In the genomic region with DNA sequence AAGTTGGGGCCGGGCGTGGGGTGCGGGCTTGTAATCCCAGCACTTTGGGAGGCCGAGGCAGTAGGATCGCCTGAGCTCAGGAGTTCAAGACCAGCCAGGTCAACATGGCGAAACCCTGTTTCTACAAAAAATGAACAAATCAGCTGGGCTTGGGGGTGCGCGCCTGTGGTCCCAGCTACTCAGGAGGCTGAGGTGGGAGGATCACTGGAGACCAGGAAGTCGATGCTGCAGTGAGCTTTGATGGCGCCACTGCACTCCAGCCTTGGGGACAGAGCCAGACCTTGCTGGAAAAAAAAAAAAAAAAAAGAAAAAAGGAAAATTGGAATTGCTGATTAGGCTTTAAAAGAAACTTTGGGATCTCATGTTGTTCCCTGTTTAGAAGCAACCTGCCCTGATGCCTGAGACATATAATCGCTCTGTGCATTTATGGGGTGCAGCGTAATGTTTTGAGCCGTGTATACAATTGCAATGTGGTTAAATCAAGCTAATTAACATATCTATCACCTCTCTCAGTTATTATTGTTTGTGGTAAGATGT, we compare ENCODE assay signal across 9 cellular contexts. TPM values are rescaled to one million over a fixed set of nuclear protein-coding genes. Genes with fewer than 3 reads are reported as not detected.
DNase-seq lines count a peak whose midpoint lies in the region; ATAC-seq and TF ChIP-seq lines count a peak whose summit lies in the region.
"Had no signal": no experiment of that assay in that cellular context is flagged by ENCODE, and none has a peak within 500 bp of the region (broad histone marks: within the 10 kb centered on the region; RNA-seq: fewer than 3 reads in every experiment).

No MANE protein-coding gene starts in this region.

- H3K4me1 ChIP-seq in body of pancreas (peaks cover 8% of the 10 kb centered on the region), lower lobe of right lung (peaks cover 8% of the 10 kb centered on the region), thymus (ENCODE audit: control insufficient read depth, insufficient read depth, low read length) (no peaks in the 10 kb centered on the region)

- 51 to 65% methylated on average over 13 of the region's 13 CpGs for WGBS in body of pancreas, 2 donors
- 67% methylated on average over 13 of the region's 13 CpGs for WGBS in thymus

- peaks cover 2% of the 10 kb centered on the region for H3K36me3 Mint-ChIP-seq in activated T-cell treated with anti-CD3 and anti-CD28 coated beads, Interleukin-2, amount 50 U/mL, for 4 hours (ENCODE audit: insufficient read depth)

- intact Hi-C loops in body of pancreas (cut with DNase I), result no loop called here
- intact Hi-C loops in lower lobe of right lung (cut with DNase I), result no loop called here

- peaks cover 51% of the 10 kb centered on the region for H3K27me3 Mint-ChIP-seq in activated T-cell treated with anti-CD3 and anti-CD28 coated beads, Interleukin-2, amount 50 U/mL, for 4 hours (ENCODE audit: low read depth)

- H3K27me3 ChIP-seq in body of pancreas (no peaks in the 10 kb centered on the region), lower lobe of right lung (ENCODE audit: low read depth) (no peaks in the 10 kb centered on the region), thymus (ENCODE audit: control insufficient read depth, insufficient read depth) (peaks cover 2% of the 10 kb centered on the region)

- no peak for ATAC-seq in activated T-cell treated with anti-CD3 and anti-CD28 coated beads, Interleukin-2, amount 50 U/mL, for 4 hours
- ATAC-seq in body of pancreas, result no peak
- ATAC-seq in lower lobe of right lung, result no peak

- DNase-seq in activated T-cell treated with anti-CD3 and anti-CD28 coated beads, Interleukin-2, amount 50 U/mL, for 4 hours, result no peak
- DNase-seq in activated T-cell treated with anti-CD3 and anti-CD28 coated beads for 4 hours (no peak), body of pancreas (no peak), lower lobe of right lung (no peak), OCI-M1 (lab: John Stamatoyannopoulos, UW) (no peak), CD1c-positive myeloid dendritic cell (ENCODE audit: extremely low spot score) (no peak), DMS79 treated with DMSO at 0.1 percent for 48 hours (lab: John Stamatoyannopoulos, UW) (no peak)
- DNase-seq: DND-41 had no signal

- H3K4me1 Mint-ChIP-seq in activated T-cell treated with anti-CD3 and anti-CD28 coated beads, Interleukin-2, amount 50 U/mL, for 4 hours (ENCODE audit: low read depth), result peaks cover 7% of the 10 kb centered on the region

- H3K36me3 ChIP-seq in body of pancreas (replicated peaks in 1 of 2; ENCODE audit: insufficient read depth in 1 of 2, low read depth in 2 of 2) (no peaks in the 10 kb centered on the region), lower lobe of right lung (peaks cover 5% of the 10 kb centered on the region), thymus (ENCODE audit: control insufficient read depth, insufficient read depth) (no peaks in the 10 kb centered on the region)

- TF ChIP-seq POLR2A in body of pancreas (IDR thresholded peaks at IDR 0.05), result no peak

- TF ChIP-seq CTCF in body of pancreas (IDR thresholded peaks at IDR 0.05) (no peak), lower lobe of right lung (IDR thresholded peaks at IDR 0.05) (no peak)

- no peaks in the 10 kb centered on the region for H3K9me3 Mint-ChIP-seq in activated T-cell treated with anti-CD3 and anti-CD28 coated beads, Interleukin-2, amount 50 U/mL, for 4 hours

- H3K4me3 Mint-ChIP-seq in activated T-cell treated with anti-CD3 and anti-CD28 coated beads, Interleukin-2, amount 50 U/mL, for 4 hours, result peak overlapping the region; percentile 70

- H3K9me3 ChIP-seq in body of pancreas (no peaks in the 10 kb centered on the region), lower lobe of right lung (no peaks in the 10 kb centered on the region), thymus (ENCODE audit: control insufficient read depth) (peaks cover 3% of the 10 kb centered on the region)

- H3K4me3 ChIP-seq in body of pancreas (peak overlapping the region; percentile 13 to 28), lower lobe of right lung (peak overlapping the region; percentile 67), thymus (ENCODE audit: low read length) (peak overlapping the region; percentile 55)

- H3K27ac ChIP-seq in body of pancreas (peak overlapping the region in 3 of 4 donors; percentile 74 to 90 (median 80)), lower lobe of right lung (peak overlapping the region; percentile 93), thymus (ENCODE audit: low read depth) (no peak overlapping the region)

RNA-seq across cellular contexts. Expression of a gene that starts 0.8 kb away (rescaled TPM):
- total RNA-seq in activated T-cell treated with anti-CD3 and anti-CD28 coated beads, Interleukin-2, amount 50 U/mL, for 4 hours, result 1 to 10 TPM; 3.8 to 7.9 (median 5.2) TPM
- total RNA-seq in body of pancreas (10 to 100 TPM in 1 of 2 donors, under 1 TPM in 1; 0.26 to 14.5 TPM), lower lobe of right lung (11.3 TPM)
- 1.4 TPM for polyA plus RNA-seq in thymus
